In the genomic region with DNA sequence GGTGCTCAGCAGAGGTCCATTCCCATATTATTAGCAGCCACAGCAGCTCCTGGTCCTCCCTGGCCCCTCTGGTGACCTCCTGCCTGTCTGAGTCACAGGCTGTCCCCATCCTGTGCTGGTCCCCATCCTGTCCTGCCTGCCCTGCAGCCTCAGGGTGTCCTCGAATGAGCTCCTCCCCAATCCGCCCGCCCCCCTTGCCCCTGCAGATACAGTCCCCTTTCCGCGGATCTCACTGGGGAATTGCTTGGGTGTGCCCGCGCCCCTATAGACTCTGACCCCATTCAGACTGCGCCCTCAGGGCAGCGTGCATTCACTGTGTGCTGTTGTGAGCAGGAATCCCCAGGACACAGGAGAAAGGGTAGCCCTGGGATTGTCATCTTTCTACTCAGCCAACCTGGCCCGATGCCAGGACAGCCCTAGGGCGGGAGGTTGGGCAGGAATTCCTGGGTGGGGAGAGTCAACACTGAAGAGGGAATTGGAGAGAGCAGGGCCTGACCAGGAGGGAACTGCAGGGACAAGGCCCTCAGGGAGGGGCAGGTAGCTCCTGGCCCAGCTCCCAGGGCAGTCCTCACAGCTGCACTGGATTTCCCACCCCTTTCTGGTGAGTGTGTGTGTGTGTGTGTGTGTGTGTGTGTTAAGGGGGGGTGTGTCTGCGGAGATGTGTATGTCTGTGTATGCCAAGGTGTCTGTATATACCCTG, we compare ENCODE assay signal across 1 cellular context.
TF ChIP-seq lines count a peak whose summit lies in the region.

No MANE protein-coding gene starts in this region.

TF ChIP-seq in HepG2, 621 proteins besides CTCF, POLR2A, EP300 and RAD21 (continues in another document):
- no peak for TF ChIP-seq ZNF605 (CRISPR knock-in tag; IDR thresholded peaks at IDR 0.05)
- TF ChIP-seq FOXJ3 (CRISPR knock-in tag; IDR thresholded peaks at IDR 0.05; ENCODE audit: borderline replicate concordance): no peak
- no peak for TF ChIP-seq JUN (CRISPR knock-in tag; IDR thresholded peaks at IDR 0.05)
- TF ChIP-seq, protein P1, sequence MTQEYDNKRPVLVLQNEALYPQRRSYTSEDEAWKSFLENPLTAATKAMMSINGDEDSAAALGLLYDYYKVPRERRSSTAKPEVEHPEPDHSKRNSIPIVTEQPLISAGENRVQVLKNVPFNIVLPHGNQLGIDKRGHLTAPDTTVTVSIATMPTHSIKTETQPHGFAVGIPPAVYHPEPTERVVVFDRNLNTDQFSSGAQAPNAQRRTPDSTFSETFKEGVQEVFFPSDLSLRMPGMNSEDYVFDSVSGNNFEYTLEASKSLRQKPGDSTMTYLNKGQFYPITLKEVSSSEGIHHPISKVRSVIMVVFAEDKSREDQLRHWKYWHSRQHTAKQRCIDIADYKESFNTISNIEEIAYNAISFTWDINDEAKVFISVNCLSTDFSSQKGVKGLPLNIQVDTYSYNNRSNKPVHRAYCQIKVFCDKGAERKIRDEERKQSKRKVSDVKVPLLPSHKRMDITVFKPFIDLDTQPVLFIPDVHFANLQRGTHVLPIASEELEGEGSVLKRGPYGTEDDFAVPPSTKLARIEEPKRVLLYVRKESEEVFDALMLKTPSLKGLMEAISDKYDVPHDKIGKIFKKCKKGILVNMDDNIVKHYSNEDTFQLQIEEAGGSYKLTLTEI (CRISPR knock-in tag; conservative IDR thresholded peaks at IDR 0.05): no peak
- TF ChIP-seq ARNT2 (CRISPR knock-in tag; IDR thresholded peaks at IDR 0.05; ENCODE audit: low read depth): no peak
- no peak for TF ChIP-seq SMARCC2 (IDR thresholded peaks at IDR 0.05)
- TF ChIP-seq, protein P2, sequence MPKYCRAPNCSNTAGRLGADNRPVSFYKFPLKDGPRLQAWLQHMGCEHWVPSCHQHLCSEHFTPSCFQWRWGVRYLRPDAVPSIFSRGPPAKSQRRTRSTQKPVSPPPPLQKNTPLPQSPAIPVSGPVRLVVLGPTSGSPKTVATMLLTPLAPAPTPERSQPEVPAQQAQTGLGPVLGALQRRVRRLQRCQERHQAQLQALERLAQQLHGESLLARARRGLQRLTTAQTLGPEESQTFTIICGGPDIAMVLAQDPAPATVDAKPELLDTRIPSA (CRISPR knock-in tag; IDR thresholded peaks at IDR 0.05; ENCODE audit: borderline replicate concordance): no peak
- TF ChIP-seq, protein P3, sequence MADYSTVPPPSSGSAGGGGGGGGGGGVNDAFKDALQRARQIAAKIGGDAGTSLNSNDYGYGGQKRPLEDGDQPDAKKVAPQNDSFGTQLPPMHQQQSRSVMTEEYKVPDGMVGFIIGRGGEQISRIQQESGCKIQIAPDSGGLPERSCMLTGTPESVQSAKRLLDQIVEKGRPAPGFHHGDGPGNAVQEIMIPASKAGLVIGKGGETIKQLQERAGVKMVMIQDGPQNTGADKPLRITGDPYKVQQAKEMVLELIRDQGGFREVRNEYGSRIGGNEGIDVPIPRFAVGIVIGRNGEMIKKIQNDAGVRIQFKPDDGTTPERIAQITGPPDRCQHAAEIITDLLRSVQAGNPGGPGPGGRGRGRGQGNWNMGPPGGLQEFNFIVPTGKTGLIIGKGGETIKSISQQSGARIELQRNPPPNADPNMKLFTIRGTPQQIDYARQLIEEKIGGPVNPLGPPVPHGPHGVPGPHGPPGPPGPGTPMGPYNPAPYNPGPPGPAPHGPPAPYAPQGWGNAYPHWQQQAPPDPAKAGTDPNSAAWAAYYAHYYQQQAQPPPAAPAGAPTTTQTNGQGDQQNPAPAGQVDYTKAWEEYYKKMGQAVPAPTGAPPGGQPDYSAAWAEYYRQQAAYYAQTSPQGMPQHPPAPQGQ (CRISPR knock-in tag; IDR thresholded peaks at IDR 0.05; ENCODE audit: borderline replicate concordance): no peak
- TF ChIP-seq ZNF510 (CRISPR knock-in tag; IDR thresholded peaks at IDR 0.05; ENCODE audit: low read depth): no peak
- TF ChIP-seq ZNF839 (CRISPR knock-in tag; IDR thresholded peaks at IDR 0.05; ENCODE audit: borderline replicate concordance): no peak
- no peak for TF ChIP-seq CREM (IDR thresholded peaks at IDR 0.05)
- no peak for TF ChIP-seq CREM (CRISPR knock-in tag; IDR thresholded peaks at IDR 0.05)
- no peak for TF ChIP-seq PAX8 (CRISPR knock-in tag; IDR thresholded peaks at IDR 0.05; ENCODE audit: borderline replicate concordance)
- peak; percentile 26; the same call in 1 of the 2 replicates for TF ChIP-seq KDM2A (CRISPR knock-in tag; IDR thresholded peaks at IDR 0.05; ENCODE audit: borderline replicate concordance, low read depth)
- TF ChIP-seq, protein P4, sequence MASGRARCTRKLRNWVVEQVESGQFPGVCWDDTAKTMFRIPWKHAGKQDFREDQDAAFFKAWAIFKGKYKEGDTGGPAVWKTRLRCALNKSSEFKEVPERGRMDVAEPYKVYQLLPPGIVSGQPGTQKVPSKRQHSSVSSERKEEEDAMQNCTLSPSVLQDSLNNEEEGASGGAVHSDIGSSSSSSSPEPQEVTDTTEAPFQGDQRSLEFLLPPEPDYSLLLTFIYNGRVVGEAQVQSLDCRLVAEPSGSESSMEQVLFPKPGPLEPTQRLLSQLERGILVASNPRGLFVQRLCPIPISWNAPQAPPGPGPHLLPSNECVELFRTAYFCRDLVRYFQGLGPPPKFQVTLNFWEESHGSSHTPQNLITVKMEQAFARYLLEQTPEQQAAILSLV (CRISPR knock-in tag; IDR thresholded peaks at IDR 0.05; ENCODE audit: borderline replicate concordance): 0 out of 2 replicates have a peak, but pooled peaks have one; percentile 23
- no peak for TF ChIP-seq ARNT (IDR thresholded peaks at IDR 0.05)
- no peak for TF ChIP-seq ZNF431 (CRISPR knock-in tag; IDR thresholded peaks at IDR 0.05; ENCODE audit: borderline replicate concordance, low read depth)
- TF ChIP-seq KMT2A (CRISPR knock-in tag; IDR thresholded peaks at IDR 0.05): no peak
- TF ChIP-seq SMAD1 (CRISPR knock-in tag; IDR thresholded peaks at IDR 0.05; ENCODE audit: borderline replicate concordance, low read depth): no peak
- TF ChIP-seq, protein P5, sequence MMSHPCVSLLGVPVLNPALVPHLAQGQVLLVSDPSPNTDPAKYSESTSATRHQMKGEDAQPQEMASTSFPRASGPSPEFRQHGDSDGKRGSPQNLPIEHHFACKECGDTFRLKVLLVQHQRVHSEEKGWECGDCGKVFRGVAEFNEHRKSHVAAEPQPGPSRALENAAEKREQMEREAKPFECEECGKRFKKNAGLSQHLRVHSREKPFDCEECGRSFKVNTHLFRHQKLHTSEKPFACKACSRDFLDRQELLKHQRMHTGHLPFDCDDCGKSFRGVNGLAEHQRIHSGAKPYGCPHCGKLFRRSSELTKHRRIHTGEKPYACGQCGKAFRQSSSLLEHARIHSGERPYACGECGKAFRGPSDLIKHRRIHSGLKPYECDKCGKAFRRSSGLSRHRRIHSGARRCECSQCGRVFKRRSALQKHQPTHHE (CRISPR knock-in tag; IDR thresholded peaks at IDR 0.05; ENCODE audit: borderline replicate concordance): no peak
- no peak for TF ChIP-seq THAP11 (CRISPR knock-in tag; IDR thresholded peaks at IDR 0.05)
- TF ChIP-seq, protein P6, sequence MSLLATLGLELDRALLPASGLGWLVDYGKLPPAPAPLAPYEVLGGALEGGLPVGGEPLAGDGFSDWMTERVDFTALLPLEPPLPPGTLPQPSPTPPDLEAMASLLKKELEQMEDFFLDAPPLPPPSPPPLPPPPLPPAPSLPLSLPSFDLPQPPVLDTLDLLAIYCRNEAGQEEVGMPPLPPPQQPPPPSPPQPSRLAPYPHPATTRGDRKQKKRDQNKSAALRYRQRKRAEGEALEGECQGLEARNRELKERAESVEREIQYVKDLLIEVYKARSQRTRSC (CRISPR knock-in tag; IDR thresholded peaks at IDR 0.05; ENCODE audit: low read depth): no peak
- TF ChIP-seq DR1 (CRISPR knock-in tag; IDR thresholded peaks at IDR 0.05): no peak
- TF ChIP-seq ZNF549 (CRISPR knock-in tag; IDR thresholded peaks at IDR 0.05): no peak
- TF ChIP-seq, protein P7, sequence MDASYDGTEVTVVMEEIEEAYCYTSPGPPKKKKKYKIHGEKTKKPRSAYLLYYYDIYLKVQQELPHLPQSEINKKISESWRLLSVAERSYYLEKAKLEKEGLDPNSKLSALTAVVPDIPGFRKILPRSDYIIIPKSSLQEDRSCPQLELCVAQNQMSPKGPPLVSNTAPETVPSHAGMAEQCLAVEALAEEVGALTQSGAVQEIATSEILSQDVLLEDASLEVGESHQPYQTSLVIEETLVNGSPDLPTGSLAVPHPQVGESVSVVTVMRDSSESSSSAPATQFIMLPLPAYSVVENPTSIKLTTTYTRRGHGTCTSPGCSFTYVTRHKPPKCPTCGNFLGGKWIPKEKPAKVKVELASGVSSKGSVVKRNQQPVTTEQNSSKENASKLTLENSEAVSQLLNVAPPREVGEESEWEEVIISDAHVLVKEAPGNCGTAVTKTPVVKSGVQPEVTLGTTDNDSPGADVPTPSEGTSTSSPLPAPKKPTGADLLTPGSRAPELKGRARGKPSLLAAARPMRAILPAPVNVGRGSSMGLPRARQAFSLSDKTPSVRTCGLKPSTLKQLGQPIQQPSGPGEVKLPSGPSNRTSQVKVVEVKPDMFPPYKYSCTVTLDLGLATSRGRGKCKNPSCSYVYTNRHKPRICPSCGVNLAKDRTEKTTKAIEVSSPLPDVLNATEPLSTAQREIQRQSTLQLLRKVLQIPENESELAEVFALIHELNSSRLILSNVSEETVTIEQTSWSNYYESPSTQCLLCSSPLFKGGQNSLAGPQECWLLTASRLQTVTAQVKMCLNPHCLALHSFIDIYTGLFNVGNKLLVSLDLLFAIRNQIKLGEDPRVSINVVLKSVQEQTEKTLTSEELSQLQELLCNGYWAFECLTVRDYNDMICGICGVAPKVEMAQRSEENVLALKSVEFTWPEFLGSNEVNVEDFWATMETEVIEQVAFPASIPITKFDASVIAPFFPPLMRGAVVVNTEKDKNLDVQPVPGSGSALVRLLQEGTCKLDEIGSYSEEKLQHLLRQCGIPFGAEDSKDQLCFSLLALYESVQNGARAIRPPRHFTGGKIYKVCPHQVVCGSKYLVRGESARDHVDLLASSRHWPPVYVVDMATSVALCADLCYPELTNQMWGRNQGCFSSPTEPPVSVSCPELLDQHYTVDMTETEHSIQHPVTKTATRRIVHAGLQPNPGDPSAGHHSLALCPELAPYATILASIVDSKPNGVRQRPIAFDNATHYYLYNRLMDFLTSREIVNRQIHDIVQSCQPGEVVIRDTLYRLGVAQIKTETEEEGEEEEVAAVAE (CRISPR knock-in tag; IDR thresholded peaks at IDR 0.05; ENCODE audit: borderline replicate concordance): no peak
- 0 out of 2 replicates have a peak, but pooled peaks have one; percentile 38 for TF ChIP-seq GATAD2A (CRISPR knock-in tag; IDR thresholded peaks at IDR 0.05)
- TF ChIP-seq ZFYVE20 (CRISPR knock-in tag; IDR thresholded peaks at IDR 0.05; ENCODE audit: borderline replicate concordance, low read depth): no peak
- no peak for TF ChIP-seq GZF1 (CRISPR knock-in tag; IDR thresholded peaks at IDR 0.05)
- TF ChIP-seq, protein P8, sequence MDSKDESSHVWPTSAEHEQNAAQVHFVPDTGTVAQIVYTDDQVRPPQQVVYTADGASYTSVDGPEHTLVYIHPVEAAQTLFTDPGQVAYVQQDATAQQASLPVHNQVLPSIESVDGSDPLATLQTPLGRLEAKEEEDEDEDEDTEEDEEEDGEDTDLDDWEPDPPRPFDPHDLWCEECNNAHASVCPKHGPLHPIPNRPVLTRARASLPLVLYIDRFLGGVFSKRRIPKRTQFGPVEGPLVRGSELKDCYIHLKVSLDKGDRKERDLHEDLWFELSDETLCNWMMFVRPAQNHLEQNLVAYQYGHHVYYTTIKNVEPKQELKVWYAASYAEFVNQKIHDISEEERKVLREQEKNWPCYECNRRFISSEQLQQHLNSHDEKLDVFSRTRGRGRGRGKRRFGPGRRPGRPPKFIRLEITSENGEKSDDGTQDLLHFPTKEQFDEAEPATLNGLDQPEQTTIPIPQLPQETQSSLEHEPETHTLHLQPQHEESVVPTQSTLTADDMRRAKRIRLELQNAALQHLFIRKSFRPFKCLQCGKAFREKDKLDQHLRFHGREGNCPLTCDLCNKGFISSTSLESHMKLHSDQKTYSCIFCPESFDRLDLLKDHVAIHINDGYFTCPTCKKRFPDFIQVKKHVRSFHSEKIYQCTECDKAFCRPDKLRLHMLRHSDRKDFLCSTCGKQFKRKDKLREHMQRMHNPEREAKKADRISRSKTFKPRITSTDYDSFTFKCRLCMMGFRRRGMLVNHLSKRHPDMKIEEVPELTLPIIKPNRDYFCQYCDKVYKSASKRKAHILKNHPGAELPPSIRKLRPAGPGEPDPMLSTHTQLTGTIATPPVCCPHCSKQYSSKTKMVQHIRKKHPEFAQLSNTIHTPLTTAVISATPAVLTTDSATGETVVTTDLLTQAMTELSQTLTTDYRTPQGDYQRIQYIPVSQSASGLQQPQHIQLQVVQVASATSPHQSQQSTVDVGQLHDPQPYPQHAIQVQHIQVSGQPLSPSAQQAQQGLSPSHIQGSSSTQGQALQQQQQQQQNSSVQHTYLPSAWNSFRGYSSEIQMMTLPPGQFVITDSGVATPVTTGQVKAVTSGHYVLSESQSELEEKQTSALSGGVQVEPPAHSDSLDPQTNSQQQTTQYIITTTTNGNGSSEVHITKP (CRISPR knock-in tag; IDR thresholded peaks at IDR 0.05; ENCODE audit: low read depth): no peak
- no peak for TF ChIP-seq ZNF556 (CRISPR knock-in tag; IDR thresholded peaks at IDR 0.05; ENCODE audit: borderline replicate concordance)
- TF ChIP-seq, protein P9, sequence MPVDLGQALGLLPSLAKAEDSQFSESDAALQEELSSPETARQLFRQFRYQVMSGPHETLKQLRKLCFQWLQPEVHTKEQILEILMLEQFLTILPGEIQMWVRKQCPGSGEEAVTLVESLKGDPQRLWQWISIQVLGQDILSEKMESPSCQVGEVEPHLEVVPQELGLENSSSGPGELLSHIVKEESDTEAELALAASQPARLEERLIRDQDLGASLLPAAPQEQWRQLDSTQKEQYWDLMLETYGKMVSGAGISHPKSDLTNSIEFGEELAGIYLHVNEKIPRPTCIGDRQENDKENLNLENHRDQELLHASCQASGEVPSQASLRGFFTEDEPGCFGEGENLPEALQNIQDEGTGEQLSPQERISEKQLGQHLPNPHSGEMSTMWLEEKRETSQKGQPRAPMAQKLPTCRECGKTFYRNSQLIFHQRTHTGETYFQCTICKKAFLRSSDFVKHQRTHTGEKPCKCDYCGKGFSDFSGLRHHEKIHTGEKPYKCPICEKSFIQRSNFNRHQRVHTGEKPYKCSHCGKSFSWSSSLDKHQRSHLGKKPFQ (CRISPR knock-in tag; IDR thresholded peaks at IDR 0.05; ENCODE audit: insufficient replicate concordance): no peak
- TF ChIP-seq TARDBP (CRISPR knock-in tag; IDR thresholded peaks at IDR 0.05): no peak
- TF ChIP-seq NR3C1 (CRISPR knock-in tag; IDR thresholded peaks at IDR 0.05): no peak
- TF ChIP-seq KLF16 (CRISPR knock-in tag; IDR thresholded peaks at IDR 0.05): no peak
- no peak for TF ChIP-seq PPARG (CRISPR knock-in tag; conservative IDR thresholded peaks at IDR 0.05)
- TF ChIP-seq IKZF4 (CRISPR knock-in tag; IDR thresholded peaks at IDR 0.05; ENCODE audit: borderline replicate concordance, low read depth, not compliant biosample characterization): no peak
- no peak for TF ChIP-seq RFX1 (IDR thresholded peaks at IDR 0.05)
- no peak for TF ChIP-seq ZNF766 (CRISPR knock-in tag; IDR thresholded peaks at IDR 0.05; ENCODE audit: borderline replicate concordance)
- no peak for TF ChIP-seq ARHGAP35 (CRISPR knock-in tag; IDR thresholded peaks at IDR 0.05; ENCODE audit: borderline replicate concordance)
